Comparison of ENCODE assay signal across 8 cellular contexts in genomic region chr3:44913868-44914468, GRCh38. TPM values are rescaled to one million over a fixed set of nuclear protein-coding genes. Genes with fewer than 3 reads are reported as not detected.
A peak's percentile ranks its signal among the peaks of the same experiment; 100 is the strongest.
DNase-seq lines count a peak whose midpoint lies in the region; ATAC-seq and TF ChIP-seq lines count a peak whose summit lies in the region.

No MANE protein-coding gene starts in this region.

- no peak overlapping the region for H3K14ac ChIP-seq in H9 (ENCODE audit: insufficient read depth, low read length)
- no peak overlapping the region for H3K14ac ChIP-seq in mesenchymal stem cell (ENCODE audit: low read length in 2 of 2)

- DNase-seq in AG09309 (ENCODE audit: low read depth), result no peak
- DNase-seq in H9, result peak; percentile 85
- peak; percentile 61 to 75 for DNase-seq in NCI-H526 (lab: John Stamatoyannopoulos, UW)
- peak; percentile 77 for DNase-seq in activated CD8-positive, alpha-beta T cell treated with anti-CD3 and anti-CD28 coated beads for 36 hours
- DNase-seq in effector memory CD4-positive, alpha-beta T cell, result peak; percentile 35 to 49 (median 39)
- peak; percentile 66 for DNase-seq in mesenchymal stem cell
- peak; percentile 24 to 37 for DNase-seq in stimulated activated CD8-positive, alpha-beta memory T cell treated with anti-CD3 and anti-CD28 coated beads, Interleukin-2, amount 100 ng/mL, for 1 hour (ENCODE audit: low read depth in 2 of 2)

- no peak overlapping the region for H3T11ph ChIP-seq in H9 (ENCODE audit: low read length)

- H3K27ac Mint-ChIP-seq in H9, result peak overlapping the region in 1 of 3 experiments; percentile 51; a peak in 2 of 7 replicates
- H3K27ac Mint-ChIP-seq in activated CD8-positive, alpha-beta T cell treated with anti-CD3 and anti-CD28 coated beads for 36 hours, result no peak overlapping the region

- no peaks in the 10 kb centered on the region for H3K36me3 ChIP-seq in effector memory CD4-positive, alpha-beta T cell (ENCODE audit: control insufficient read depth, insufficient read depth, low read length)
- peaks cover 7 to 19% of the 10 kb centered on the region in 2 experiments for H3K36me3 ChIP-seq in mesenchymal stem cell (ENCODE audit: control insufficient read depth in 1 of 2, insufficient read depth in 2 of 2, low read depth in 1 of 2, low read length in 2 of 2)

- CTCF ChIA-PET in activated CD8-positive, alpha-beta T cell treated with anti-CD3 and anti-CD28 coated beads for 36 hours (lab: Charles Lee), result interaction anchor here (0.6 to 3.5 kb wide), 21 partner anchors 8 to 399 kb away, joined by 3 to 23 read pairs (median 3); partner anchors contain the start of genes KIAA1143 and KIF15

- no peak overlapping the region for H3K4me2 ChIP-seq in H9 (ENCODE audit: insufficient read depth, insufficient read length, low read length)
- no peak overlapping the region for H3K4me2 ChIP-seq in mesenchymal stem cell (ENCODE audit: low read length, poor library complexity, severe bottlenecking)

- H3K27me3 Mint-ChIP-seq in H9 (ENCODE audit: low read depth), result peaks cover 12% of the 10 kb centered on the region
- peaks cover 6% of the 10 kb centered on the region for H3K27me3 Mint-ChIP-seq in activated CD8-positive, alpha-beta T cell treated with anti-CD3 and anti-CD28 coated beads for 36 hours

- H2BK15ac ChIP-seq in H9 (ENCODE audit: low read depth, low read length), result no peak overlapping the region
- no peak overlapping the region for H2BK15ac ChIP-seq in mesenchymal stem cell (ENCODE audit: low read depth, poor library complexity, severe bottlenecking)

- no peak overlapping the region for H3K18ac ChIP-seq in H9 (ENCODE audit: insufficient read length, low read depth, low read length)
- no peak overlapping the region for H3K18ac ChIP-seq in mesenchymal stem cell (ENCODE audit: low read depth in 1 of 2, low read length in 2 of 2)

- H3K27me3 ChIP-seq in H9 (ENCODE audit: insufficient read depth, low read length) (no peaks in the 10 kb centered on the region), mesenchymal stem cell (ENCODE audit: control insufficient read depth in 1 of 2, insufficient read depth in 1 of 2, low read length in 2 of 2) (peaks cover 0 to 14% of the 10 kb centered on the region in 2 experiments)
- H3K27me3 ChIP-seq in effector memory CD4-positive, alpha-beta T cell (replicated peaks; ENCODE audit: control insufficient read depth, insufficient read depth, low read length, poor library complexity, severe bottlenecking), result no peaks in the 10 kb centered on the region

- H3K9me3 Mint-ChIP-seq in H9, result no peaks in the 10 kb centered on the region; a peak in 1 of 5 replicates
- H3K9me3 Mint-ChIP-seq in activated CD8-positive, alpha-beta T cell treated with anti-CD3 and anti-CD28 coated beads for 36 hours, result no peaks in the 10 kb centered on the region

- POLR2A ChIA-PET in activated CD8-positive, alpha-beta T cell treated with anti-CD3 and anti-CD28 coated beads for 36 hours (lab: Charles Lee), result no interaction called here

- H3K4me3 ChIP-seq in AG09309 (ENCODE audit: control insufficient read depth, low read depth, low read length) (no peak overlapping the region), mesenchymal stem cell (ENCODE audit: insufficient read depth in 1 of 2, low read depth in 1 of 2, low read length in 2 of 2) (no peak overlapping the region)
- no peak overlapping the region for H3K4me3 ChIP-seq in effector memory CD4-positive, alpha-beta T cell (ENCODE audit: insufficient read depth, low read depth, low read length, poor library complexity, severe bottlenecking)

- H3K23me2 ChIP-seq in H9 (ENCODE audit: insufficient read length, low read depth, low read length, poor library complexity, severe bottlenecking), result no peaks in the 10 kb centered on the region

- peak; percentile 83 for ATAC-seq in activated CD8-positive, alpha-beta T cell treated with anti-CD3 and anti-CD28 coated beads for 36 hours
- ATAC-seq in GM18517 (IDR thresholded peaks at IDR 0.05; ENCODE audit: unreplicated experiment), result no peak

- WGBS in H9 (ENCODE audit: extremely low coverage, insufficient read length, low lambda C conversion rate), result no CpG with 5 or more reads among the region's 4 CpGs
- 34% methylated on average over 4 of the region's 4 CpGs for whole genome bisulfite sequencing in mesenchymal stem cell

- H2AFZ ChIP-seq in H9 (ENCODE audit: low read length) (no peak overlapping the region), mesenchymal stem cell (ENCODE audit: low read depth, low read length) (no peak overlapping the region)

- H2BK12ac ChIP-seq in H9 (ENCODE audit: insufficient read length, low read depth, low read length), result no peak overlapping the region
- H2BK12ac ChIP-seq in mesenchymal stem cell (ENCODE audit: low read length in 2 of 2), result no peak overlapping the region

- H3K4ac ChIP-seq in H9 (ENCODE audit: low read depth, low read length) (no peak overlapping the region), mesenchymal stem cell (ENCODE audit: low read depth in 1 of 2, low read length in 2 of 2) (no peak overlapping the region)

- no peaks in the 10 kb centered on the region for H3K4me1 ChIP-seq in H9 (ENCODE audit: insufficient read depth, low read length)
- no peaks in the 10 kb centered on the region for H3K4me1 ChIP-seq in effector memory CD4-positive, alpha-beta T cell (ENCODE audit: control insufficient read depth, insufficient read depth, low read length, poor library complexity, severe bottlenecking)
- no peaks in the 10 kb centered on the region for H3K4me1 ChIP-seq in mesenchymal stem cell (ENCODE audit: control insufficient read depth, insufficient read depth, low read depth, low read length)

- H4K5ac ChIP-seq in H9 (ENCODE audit: insufficient read length, low read depth, low read length), result no peak overlapping the region

- no peak overlapping the region for H3K56ac ChIP-seq in H9 (ENCODE audit: insufficient read length, low read depth, low read length)

- H3K79me1 ChIP-seq in H9 (ENCODE audit: insufficient read depth, low read depth, low read length, poor library complexity, severe bottlenecking) (no peaks in the 10 kb centered on the region), mesenchymal stem cell (replicated peaks; ENCODE audit: low read length, poor library complexity, severe bottlenecking) (no peaks in the 10 kb centered on the region)

- H3K27ac ChIP-seq in H9 (ENCODE audit: insufficient read length, low read depth, low read length) (no peak overlapping the region), mesenchymal stem cell (ENCODE audit: low read length, poor library complexity, severe bottlenecking) (no peak overlapping the region)
- no peak overlapping the region for H3K27ac ChIP-seq in effector memory CD4-positive, alpha-beta T cell (ENCODE audit: insufficient read depth, low read length, poor library complexity, severe bottlenecking)

- H3K9ac ChIP-seq in H9 (ENCODE audit: extremely low read depth, insufficient read length, low read length), result no peak overlapping the region
- no peak overlapping the region for H3K9ac ChIP-seq in mesenchymal stem cell (ENCODE audit: low read length)

- no peak overlapping the region for H2BK5ac ChIP-seq in H9 (ENCODE audit: insufficient read length, low read length)
- no peak overlapping the region for H2BK5ac ChIP-seq in mesenchymal stem cell (ENCODE audit: low read depth, low read length, poor library complexity, severe bottlenecking)

- H3K36me3 Mint-ChIP-seq in H9 (ENCODE audit: insufficient read depth in 1 of 3, low read depth in 3 of 3), result peaks cover 0 to 4% (median 0%) of the 10 kb centered on the region in 3 experiments; a peak in 2 of 7 replicates
- no peaks in the 10 kb centered on the region for H3K36me3 Mint-ChIP-seq in activated CD8-positive, alpha-beta T cell treated with anti-CD3 and anti-CD28 coated beads for 36 hours (ENCODE audit: low read depth)

- TF ChIP-seq CTCF in AG09309 (IDR thresholded peaks at IDR 0.05; ENCODE audit: control insufficient read depth, insufficient read depth, low read depth, low read length, missing control alignments), result peak; percentile 95
- TF ChIP-seq CTCF in H9 (conservative IDR thresholded peaks at IDR 0.05), result peak; percentile 93
- peak; percentile 78 for TF ChIP-seq CTCF in activated CD8-positive, alpha-beta T cell treated with anti-CD3 and anti-CD28 coated beads for 36 hours (IDR thresholded peaks at IDR 0.05)

- H4K91ac ChIP-seq in H9 (ENCODE audit: insufficient read length, low read depth, low read length) (no peak overlapping the region), mesenchymal stem cell (ENCODE audit: low read length) (no peak overlapping the region)

- H2BK120ac ChIP-seq in H9 (ENCODE audit: low read depth, low read length, poor library complexity, severe bottlenecking), result no peak overlapping the region
- H2BK120ac ChIP-seq in mesenchymal stem cell (ENCODE audit: low read depth, low read length), result no peak overlapping the region

- H3K9me3 ChIP-seq in H9 (ENCODE audit: control insufficient read depth, low read depth, low read length), result no peaks in the 10 kb centered on the region
- H3K9me3 ChIP-seq in effector memory CD4-positive, alpha-beta T cell (ENCODE audit: control insufficient read depth, low read length), result no peaks in the 10 kb centered on the region
- peaks cover 21% of the 10 kb centered on the region for H3K9me3 ChIP-seq in mesenchymal stem cell (ENCODE audit: control insufficient read depth, low read length)

- intact Hi-C loops in activated CD8-positive, alpha-beta T cell treated with anti-CD3 and anti-CD28 coated beads for 36 hours (cut with micrococcal nuclease), result loop anchor here (2.0 kb wide), 1 partner anchor 381 kb away; no protein-coding TSS in a partner anchor

- H3K4me3 Mint-ChIP-seq in H9, result no peak overlapping the region
- no peak overlapping the region for H3K4me3 Mint-ChIP-seq in activated CD8-positive, alpha-beta T cell treated with anti-CD3 and anti-CD28 coated beads for 36 hours

- no peaks in the 10 kb centered on the region for H4K20me1 ChIP-seq in H9 (ENCODE audit: control insufficient read depth, insufficient read depth, insufficient read length)

- H3K23ac ChIP-seq in H9 (ENCODE audit: insufficient read length, low read depth, low read length), result no peak overlapping the region
- H3K23ac ChIP-seq in mesenchymal stem cell (ENCODE audit: low read length in 2 of 2), result no peak overlapping the region

- H2BK20ac ChIP-seq in H9 (ENCODE audit: low read depth, low read length, poor library complexity, severe bottlenecking), result no peak overlapping the region

- no peaks in the 10 kb centered on the region for H3K79me2 ChIP-seq in H9 (ENCODE audit: insufficient read depth, low read length)

- H3K4me1 Mint-ChIP-seq in H9, result peaks cover 7 to 10% of the 10 kb centered on the region in 2 experiments
- H3K4me1 Mint-ChIP-seq in activated CD8-positive, alpha-beta T cell treated with anti-CD3 and anti-CD28 coated beads for 36 hours (ENCODE audit: low read depth), result no peaks in the 10 kb centered on the region

- H2AK5ac ChIP-seq in H9 (ENCODE audit: insufficient read length, low read length) (no peak overlapping the region), mesenchymal stem cell (ENCODE audit: low read length, severe bottlenecking) (no peak overlapping the region)

- H4K8ac ChIP-seq in H9 (replicated peaks; ENCODE audit: insufficient read length, low read depth, low read length) (no peak overlapping the region), mesenchymal stem cell (ENCODE audit: low read length) (no peak overlapping the region)

RNA-seq across cellular contexts. Expression of gene TGM4, which starts 39.6 kb away (rescaled TPM):
- not detected in 2 replicates for total RNA-seq in H9 (2021)
- total RNA-seq in activated CD8-positive, alpha-beta T cell treated with anti-CD3 and anti-CD28 coated beads for 36 hours, result not detected
- polyA plus RNA-seq in mesenchymal stem cell (2013, experiment 1 of 2), result 0.01 TPM
- polyA plus RNA-seq in mesenchymal stem cell (2013, experiment 2 of 2), result not detected

RNA-seq across cellular contexts. Expression of gene TMEM42, which starts 52.3 kb away (rescaled TPM):
- total RNA-seq in H9 (2021), result 11.8 and 12.2 TPM in 2 replicates
- total RNA-seq in activated CD8-positive, alpha-beta T cell treated with anti-CD3 and anti-CD28 coated beads for 36 hours, result 10 to 100 TPM; 11.3 to 11.8 TPM
- polyA plus RNA-seq in mesenchymal stem cell (2013, experiment 1 of 2), result 10.3 TPM
- polyA plus RNA-seq in mesenchymal stem cell (2013, experiment 2 of 2), result 10.8 TPM
